Comparison of ENCODE assay signal across 8 cellular contexts in genomic region chr20:3767434-3768341, GRCh38. TPM values are rescaled to one million over a fixed set of nuclear protein-coding genes. Genes with fewer than 3 reads are reported as not detected.
DNase-seq lines count a peak whose midpoint lies in the region; ATAC-seq and TF ChIP-seq lines count a peak whose summit lies in the region.

Gene ADISSP, minus strand, starts transcription at chr20:3767753. Its CDS starts 7,653 bp downstream, at chr20:3760100.

- peak within 1 kb of the TSS; percentile 81 to 88 for H3K27ac ChIP-seq in prostate gland
- peak within 1 kb of the TSS; percentile 73 for H3K27ac ChIP-seq in urinary bladder (ENCODE audit: low read depth)

- intact Hi-C loops in T-helper 2 cell treated with Interferon-gamma antibody and Interleukin-4, amounts not matched to agents 100 ng/mL and 5 ng/mL, for 36 hours (cut with micrococcal nuclease), result loop anchor here (1.0 to 5.0 kb wide), 9 partner anchors 14 to 720 kb away; partner anchors contain the start of genes AP5S1, CENPB, DDRGK1 and DNAAF9
- intact Hi-C loops in left ventricle myocardium superior (cut with micrococcal nuclease), result no loop called here
- intact Hi-C loops in prostate gland (cut with DNase I), result loop anchor here (5.0 kb wide), 1 partner anchor 90 kb away; no protein-coding TSS in a partner anchor

- peak; percentile 84 for ATAC-seq in GM18499 (IDR thresholded peaks at IDR 0.05; ENCODE audit: insufficient read depth, unreplicated experiment)
- ATAC-seq in HG02943 (IDR thresholded peaks at IDR 0.05; ENCODE audit: low read depth, unreplicated experiment), result peak; percentile 92
- peak; percentile 95 for ATAC-seq in left ventricle myocardium superior

- no peaks in the 10 kb centered on the region for H3K9me3 ChIP-seq in prostate gland

- WGBS in prostate gland, result under 1% methylated on average over 70 of the region's 80 CpGs
- under 1% methylated on average over 80 of the region's 80 CpGs for WGBS in urinary bladder

- DNase-seq in NCI-H187 treated with DMSO at 0.1 percent for 48 hours (lab: John Stamatoyannopoulos, UW) (peak; percentile 93), anterior cingulate cortex (lab: John Stamatoyannopoulos, UW) (peak; percentile 75 to 99 (median 98)), left ventricle myocardium superior (peak; percentile 100), prostate gland (ENCODE audit: low spot score) (peak; percentile 97)

- no peaks in the 10 kb centered on the region for H3K27me3 ChIP-seq in prostate gland (replicated peaks; ENCODE audit: insufficient read depth)

- peak; percentile 74 for TF ChIP-seq POLR2A in prostate gland (IDR thresholded peaks at IDR 0.05)

- TF ChIP-seq CTCF in prostate gland (IDR thresholded peaks at IDR 0.05), result peak in 1 of 4 experiments; percentile 22

- H3K36me3 ChIP-seq in prostate gland (no peaks in the 10 kb centered on the region), urinary bladder (ENCODE audit: insufficient read depth) (no peaks in the 10 kb centered on the region)

- H3K4me1 ChIP-seq in prostate gland (replicated peaks), result no peaks in the 10 kb centered on the region
- no peaks in the 10 kb centered on the region for H3K4me1 ChIP-seq in urinary bladder (ENCODE audit: insufficient read depth)

- peak within 1 kb of the TSS; percentile 53 to 54 for H3K4me3 ChIP-seq in prostate gland
- H3K4me3 ChIP-seq in urinary bladder (ENCODE audit: low read depth, low read length), result peak within 1 kb of the TSS; percentile 59

RNA-seq across cellular contexts. Expression of gene ADISSP, which starts in this region (rescaled TPM):
- 35.7 and 37.3 TPM in 2 replicates for total RNA-seq in T-helper 2 cell treated with Interferon-gamma antibody and Interleukin-4, amounts not matched to agents 100 ng/mL and 5 ng/mL, for 36 hours
- total RNA-seq in left ventricle myocardium superior (10.3 TPM), prostate gland (10 to 100 TPM; 11.8 to 14.6 TPM), urinary bladder (10.0 TPM)
- polyA plus RNA-seq in urinary bladder, result 109 TPM

Comparison
In these comparisons a context has a peak if more than half of its experiments do, and no peak if none do; other contexts are left out.
1. Peak in every context shown above with its lines: DNase-seq, ATAC-seq, H3K4me3 ChIP-seq and H3K27ac ChIP-seq.